In the genomic region with DNA sequence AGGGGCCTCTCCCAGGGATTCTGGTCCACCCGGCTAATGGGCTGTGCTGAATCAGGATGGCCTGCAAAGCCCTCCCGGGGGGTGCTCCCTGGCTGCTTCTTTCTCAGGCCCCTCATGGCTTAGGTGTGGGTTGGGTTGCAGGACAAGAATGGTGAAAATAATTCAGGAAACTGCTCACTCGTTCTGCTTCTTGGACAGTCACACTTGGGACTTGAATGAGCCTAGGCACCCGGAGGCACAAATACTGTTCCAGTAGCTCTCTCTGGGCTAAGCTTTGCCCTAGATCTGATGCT, we compare ENCODE assay signal across 1 cellular context.
TF ChIP-seq lines count a peak whose summit lies in the region.

No MANE protein-coding gene starts in this region.

TF ChIP-seq in H1, 55 proteins besides CTCF, POLR2A, EP300 and RAD21 (continued from another document):
- TF ChIP-seq ZNF274 (IDR thresholded peaks at IDR 0.05; ENCODE audit: borderline replicate concordance, extremely low read depth, low read length): no peak
- TF ChIP-seq KDM4A (IDR thresholded peaks at IDR 0.05; ENCODE audit: low read depth, low read length, severe bottlenecking): no peak
- no peak for TF ChIP-seq SP4 (IDR thresholded peaks at IDR 0.05; ENCODE audit: low read length)
- no peak for TF ChIP-seq SP1 (IDR thresholded peaks at IDR 0.05; ENCODE audit: low read depth, low read length)
- no peak for TF ChIP-seq CTBP2 (IDR thresholded peaks at IDR 0.05; ENCODE audit: borderline replicate concordance, insufficient read depth, insufficient read length, low read length)
- TF ChIP-seq CREB1 (IDR thresholded peaks at IDR 0.05): no peak
- TF ChIP-seq SUZ12 (IDR thresholded peaks at IDR 0.05; ENCODE audit: low read length): no peak
- TF ChIP-seq, protein P1, sequence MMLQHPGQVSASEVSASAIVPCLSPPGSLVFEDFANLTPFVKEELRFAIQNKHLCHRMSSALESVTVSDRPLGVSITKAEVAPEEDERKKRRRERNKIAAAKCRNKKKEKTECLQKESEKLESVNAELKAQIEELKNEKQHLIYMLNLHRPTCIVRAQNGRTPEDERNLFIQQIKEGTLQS (IDR thresholded peaks at IDR 0.05; ENCODE audit: insufficient read depth, low read depth, low read length): no peak
- no peak for TF ChIP-seq TAF1 (IDR thresholded peaks at IDR 0.05; ENCODE audit: low read depth, low read length)
- TF ChIP-seq TBP (IDR thresholded peaks at IDR 0.05; ENCODE audit: low read depth, low read length): no peak
- no peak for TF ChIP-seq MAFK (IDR thresholded peaks at IDR 0.05; ENCODE audit: low read depth, low read length)
- TF ChIP-seq PHF8 (conservative IDR thresholded peaks at IDR 0.05; ENCODE audit: low read depth, low read length): no peak
- TF ChIP-seq NANOG (IDR thresholded peaks at IDR 0.05; ENCODE audit: insufficient read depth, low read depth, low read length, poor library complexity, severe bottlenecking): no peak
- TF ChIP-seq YY1 (IDR thresholded peaks at IDR 0.05; ENCODE audit: low read depth, low read length): no peak
- TF ChIP-seq, protein P2, sequence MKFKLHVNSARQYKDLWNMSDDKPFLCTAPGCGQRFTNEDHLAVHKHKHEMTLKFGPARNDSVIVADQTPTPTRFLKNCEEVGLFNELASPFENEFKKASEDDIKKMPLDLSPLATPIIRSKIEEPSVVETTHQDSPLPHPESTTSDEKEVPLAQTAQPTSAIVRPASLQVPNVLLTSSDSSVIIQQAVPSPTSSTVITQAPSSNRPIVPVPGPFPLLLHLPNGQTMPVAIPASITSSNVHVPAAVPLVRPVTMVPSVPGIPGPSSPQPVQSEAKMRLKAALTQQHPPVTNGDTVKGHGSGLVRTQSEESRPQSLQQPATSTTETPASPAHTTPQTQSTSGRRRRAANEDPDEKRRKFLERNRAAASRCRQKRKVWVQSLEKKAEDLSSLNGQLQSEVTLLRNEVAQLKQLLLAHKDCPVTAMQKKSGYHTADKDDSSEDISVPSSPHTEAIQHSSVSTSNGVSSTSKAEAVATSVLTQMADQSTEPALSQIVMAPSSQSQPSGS (IDR thresholded peaks at IDR 0.05; ENCODE audit: low read length): no peak
- no peak for TF ChIP-seq CBX5 (IDR thresholded peaks at IDR 0.05; ENCODE audit: low read depth, low read length)
- TF ChIP-seq SIX5 (IDR thresholded peaks at IDR 0.05; ENCODE audit: low read depth, low read length): no peak
- TF ChIP-seq TAF7 (optimal IDR thresholded peaks at IDR 0.05; ENCODE audit: borderline replicate concordance, low read depth, low read length): no peak
- no peak for TF ChIP-seq BACH1 (IDR thresholded peaks at IDR 0.05; ENCODE audit: low read length)
TF ChIP-seq in H1: peak in this region for 0.
